10 cellular contexts compared by ENCODE assay signal in genomic region chr6:107655245-107655644, GRCh38.
DNase-seq lines count a peak whose midpoint lies in the region; ATAC-seq and TF ChIP-seq lines count a peak whose summit lies in the region.
"Had no signal": no experiment of that assay in that cellular context is flagged by ENCODE, and none has a peak within 500 bp of the region (broad histone marks: within the 10 kb centered on the region; RNA-seq: fewer than 3 reads in every experiment).

No MANE protein-coding gene starts in this region.

- H3K4me3 ChIP-seq in heart right ventricle (no peak overlapping the region), right cardiac atrium (ENCODE audit: low read length) (no peak overlapping the region), OCI-LY7 (ENCODE audit: low read depth, low read length, poor library complexity, severe bottlenecking) (peak overlapping the region; percentile 50)

- WGBS in heart right ventricle, 2 donors: 61 to 65% methylated on average over 4 of the region's 4 CpGs
- 60% methylated on average over 4 of the region's 4 CpGs for WGBS in right cardiac atrium

- no TSS peak for BruUV-seq in OCI-LY7 (replicated peaks; lab: Mats Ljungman, UMichigan)

- peak in 6 of 9 donors; percentile 21 to 56 (median 40) for TF ChIP-seq CTCF in heart right ventricle (IDR thresholded peaks at IDR 0.05)
- peak; percentile 98 for TF ChIP-seq CTCF in OCI-LY7 (conservative IDR thresholded peaks at IDR 0.05; ENCODE audit: low read length)
- no peak for TF ChIP-seq CTCF in glutamatergic neuron (IDR thresholded peaks at IDR 0.05; ENCODE audit: partially characterized antibody, unreplicated experiment)
- peak; percentile 73 for TF ChIP-seq CTCF in type B pancreatic cell (conservative IDR thresholded peaks at IDR 0.05)

- H3K36me3 ChIP-seq in heart right ventricle (peaks cover 0 to 16% (median 0%) of the 10 kb centered on the region in 9 donors), OCI-LY7 (ENCODE audit: insufficient read depth, low read length) (peaks cover 9% of the 10 kb centered on the region)

- intact Hi-C loops in heart right ventricle (cut with DNase I) (loop anchor here in 5 of 10 donors (5.0 to 10.0 kb wide), 2 partner anchors 160 to 163 kb away; partner anchors contain the start of gene SOBP (in 5 of the 5)), right cardiac atrium (cut with DNase I) (no loop called here), OCI-LY7 (cut with micrococcal nuclease; ENCODE audit: unreplicated experiment) (loop anchor here (1.0 to 5.0 kb wide), 5 partner anchors 103 to 1143 kb away; partner anchors contain the start of gene PDSS2)

- H2AFZ ChIP-seq in OCI-LY7 (ENCODE audit: low read length): peak overlapping the region; percentile 22; the same call in 1 of the 2 replicates

- H3K9me3 ChIP-seq in heart right ventricle (peaks cover 0 to 8% (median 0%) of the 10 kb centered on the region in 11 donors), right cardiac atrium (ENCODE audit: control insufficient read depth, low read length) (no peaks in the 10 kb centered on the region), OCI-LY7 (ENCODE audit: low read length) (no peaks in the 10 kb centered on the region; the same call in 1 of the 2 replicates)

- CTCF ChIA-PET in OCI-LY7 (lab: Charles Lee; ENCODE audit: unreplicated experiment): interaction anchor here (0.6 to 1.2 kb wide), 7 partner anchors 22 to 525 kb away, joined by 3 to 8 read pairs (median 4); no protein-coding TSS in a partner anchor

- POLR2A ChIA-PET in OCI-LY7 (lab: Charles Lee): interaction anchor here (0.8 to 8.0 kb wide), 18 partner anchors 7 to 539 kb away, joined by 3 to 89 read pairs (median 8); partner anchors contain the start of genes BEND3 and PDSS2

- H3K36me3 Mint-ChIP-seq in glutamatergic neuron (ENCODE audit: unreplicated experiment): peaks cover 10% of the 10 kb centered on the region
- peaks cover 7% of the 10 kb centered on the region for H3K36me3 Mint-ChIP-seq in type B pancreatic cell

- H3K4me3 Mint-ChIP-seq in glutamatergic neuron (ENCODE audit: unreplicated experiment) (no peak overlapping the region), type B pancreatic cell (no peak overlapping the region)
- H3K4me3 Mint-ChIP-seq: activated naive CD8-positive, alpha-beta T cell; stimulated activated naive CD8-positive, alpha-beta T cell treated with anti-CD3 and anti-CD28 coated beads, Interleukin-15, amount 100 ng/mL, for 72 hours had no signal

- H3K4me1 Mint-ChIP-seq in glutamatergic neuron (ENCODE audit: low read depth, unreplicated experiment) (peaks cover 28% of the 10 kb centered on the region), type B pancreatic cell (ENCODE audit: unreplicated experiment) (peaks cover 40% of the 10 kb centered on the region)

- H3K27ac Mint-ChIP-seq in glutamatergic neuron (ENCODE audit: unreplicated experiment) (peak overlapping the region; percentile 48), type B pancreatic cell (no peak overlapping the region)
- H3K27ac Mint-ChIP-seq: stimulated activated naive CD8-positive, alpha-beta T cell treated with anti-CD3 and anti-CD28 coated beads, Interleukin-15, amount 100 ng/mL, for 72 hours had no signal

- H3K79me2 ChIP-seq in OCI-LY7 (ENCODE audit: insufficient read depth, low read depth, low read length): peaks cover 17% of the 10 kb centered on the region; the same call in 1 of the 2 replicates

- no peaks in the 10 kb centered on the region for H4K20me1 ChIP-seq in OCI-LY7 (ENCODE audit: insufficient read depth, low read length)

- H3K4me1 ChIP-seq in heart right ventricle (peaks cover 0 to 65% (median 32%) of the 10 kb centered on the region in 9 donors), right cardiac atrium (ENCODE audit: control insufficient read depth, insufficient read depth, low read length) (peaks cover 6% of the 10 kb centered on the region), OCI-LY7 (ENCODE audit: insufficient read depth, low read length, poor library complexity, severe bottlenecking) (peaks cover 62% of the 10 kb centered on the region)

- H3K27ac ChIP-seq in heart right ventricle (peak overlapping the region in 1 of 10 donors; percentile 54), right cardiac atrium (ENCODE audit: low read length) (no peak overlapping the region), OCI-LY7 (ENCODE audit: low read depth, low read length, poor library complexity, severe bottlenecking) (peak overlapping the region; percentile 98)

- H3K27me3 Mint-ChIP-seq in glutamatergic neuron (ENCODE audit: unreplicated experiment): no peaks in the 10 kb centered on the region
- peaks cover 8% of the 10 kb centered on the region for H3K27me3 Mint-ChIP-seq in type B pancreatic cell
- H3K27me3 Mint-ChIP-seq: activated naive CD8-positive, alpha-beta T cell; stimulated activated naive CD8-positive, alpha-beta T cell treated with anti-CD3 and anti-CD28 coated beads, Interleukin-15, amount 100 ng/mL, for 72 hours had no signal

- no peak for ATAC-seq in heart right ventricle
- ATAC-seq in right cardiac atrium: no peak
- ATAC-seq: stimulated activated naive CD8-positive, alpha-beta T cell treated with anti-CD3 and anti-CD28 coated beads, Interleukin-15, amount 100 ng/mL, for 72 hours had no signal

- H3K4me2 ChIP-seq in OCI-LY7 (ENCODE audit: low read length): peak overlapping the region; percentile 89

- H3K9me2 ChIP-seq in OCI-LY7 (ENCODE audit: insufficient read depth, low read length): no peaks in the 10 kb centered on the region

- H3K27me3 ChIP-seq in heart right ventricle: no peaks in the 10 kb centered on the region
- H3K27me3 ChIP-seq in right cardiac atrium (ENCODE audit: control insufficient read depth, insufficient read depth): no peaks in the 10 kb centered on the region

- DNase-seq in heart right ventricle (no peak), right cardiac atrium (no peak), OCI-LY7 (ENCODE audit: low spot score) (peak; percentile 78), glutamatergic neuron (no peak), type B pancreatic cell (ENCODE audit: extremely low spot score, unreplicated experiment) (no peak), H4 (ENCODE audit: low spot score) (no peak), 8988T (no peak), inferior parietal cortex (ENCODE audit: extremely low spot score) (no peak)
- DNase-seq: stimulated activated naive CD8-positive, alpha-beta T cell treated with anti-CD3 and anti-CD28 coated beads, Interleukin-15, amount 100 ng/mL, for 72 hours had no signal

- H3K9me3 Mint-ChIP-seq in glutamatergic neuron (ENCODE audit: unreplicated experiment) (peaks cover 4% of the 10 kb centered on the region), type B pancreatic cell (peaks cover 7% of the 10 kb centered on the region)
